2 cellular contexts compared by ENCODE assay signal in the genomic region with DNA sequence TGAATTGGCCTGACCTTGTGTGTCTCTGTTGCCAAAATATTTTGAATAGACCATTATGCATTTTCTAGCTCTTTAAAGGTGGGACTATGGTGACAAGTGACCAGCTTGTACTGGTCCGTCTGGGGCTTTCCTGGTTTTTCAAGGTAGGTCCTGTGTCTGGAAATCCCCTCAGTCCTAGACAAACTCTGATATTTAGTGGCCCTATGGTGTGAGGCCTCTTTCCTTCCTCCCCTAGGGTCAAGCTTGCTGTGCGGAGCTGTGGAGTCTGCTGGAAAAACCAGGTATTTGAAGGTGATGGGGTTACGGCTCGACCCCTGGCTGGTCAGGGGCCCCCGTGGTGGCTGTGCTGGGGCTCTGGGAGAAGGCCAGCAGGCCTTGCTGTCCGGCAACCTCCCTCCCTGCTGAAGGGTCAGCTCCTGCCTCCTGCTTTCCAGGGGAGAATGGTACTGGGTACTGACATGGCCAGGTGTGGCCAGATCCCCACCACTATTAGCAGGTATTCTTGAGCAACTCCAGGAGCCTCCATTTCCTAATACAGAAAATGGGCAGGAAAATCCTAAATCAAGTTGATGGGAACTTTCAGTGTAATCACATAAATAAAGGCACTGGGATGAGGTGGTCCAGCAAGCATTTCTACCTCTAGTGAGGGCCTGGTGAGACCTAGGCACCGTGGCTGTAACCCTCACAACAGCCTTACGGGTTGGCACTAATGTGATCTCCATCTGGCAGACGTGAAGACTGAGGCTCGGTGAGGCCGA.
TF ChIP-seq lines count a peak whose summit lies in the region.

No MANE protein-coding gene starts in this region.

TF ChIP-seq in SK-N-SH, 30 proteins besides CTCF, POLR2A, EP300 and RAD21 (continued from another document):
- TF ChIP-seq, protein P1, sequence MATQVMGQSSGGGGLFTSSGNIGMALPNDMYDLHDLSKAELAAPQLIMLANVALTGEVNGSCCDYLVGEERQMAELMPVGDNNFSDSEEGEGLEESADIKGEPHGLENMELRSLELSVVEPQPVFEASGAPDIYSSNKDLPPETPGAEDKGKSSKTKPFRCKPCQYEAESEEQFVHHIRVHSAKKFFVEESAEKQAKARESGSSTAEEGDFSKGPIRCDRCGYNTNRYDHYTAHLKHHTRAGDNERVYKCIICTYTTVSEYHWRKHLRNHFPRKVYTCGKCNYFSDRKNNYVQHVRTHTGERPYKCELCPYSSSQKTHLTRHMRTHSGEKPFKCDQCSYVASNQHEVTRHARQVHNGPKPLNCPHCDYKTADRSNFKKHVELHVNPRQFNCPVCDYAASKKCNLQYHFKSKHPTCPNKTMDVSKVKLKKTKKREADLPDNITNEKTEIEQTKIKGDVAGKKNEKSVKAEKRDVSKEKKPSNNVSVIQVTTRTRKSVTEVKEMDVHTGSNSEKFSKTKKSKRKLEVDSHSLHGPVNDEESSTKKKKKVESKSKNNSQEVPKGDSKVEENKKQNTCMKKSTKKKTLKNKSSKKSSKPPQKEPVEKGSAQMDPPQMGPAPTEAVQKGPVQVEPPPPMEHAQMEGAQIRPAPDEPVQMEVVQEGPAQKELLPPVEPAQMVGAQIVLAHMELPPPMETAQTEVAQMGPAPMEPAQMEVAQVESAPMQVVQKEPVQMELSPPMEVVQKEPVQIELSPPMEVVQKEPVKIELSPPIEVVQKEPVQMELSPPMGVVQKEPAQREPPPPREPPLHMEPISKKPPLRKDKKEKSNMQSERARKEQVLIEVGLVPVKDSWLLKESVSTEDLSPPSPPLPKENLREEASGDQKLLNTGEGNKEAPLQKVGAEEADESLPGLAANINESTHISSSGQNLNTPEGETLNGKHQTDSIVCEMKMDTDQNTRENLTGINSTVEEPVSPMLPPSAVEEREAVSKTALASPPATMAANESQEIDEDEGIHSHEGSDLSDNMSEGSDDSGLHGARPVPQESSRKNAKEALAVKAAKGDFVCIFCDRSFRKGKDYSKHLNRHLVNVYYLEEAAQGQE (IDR thresholded peaks at IDR 0.05; ENCODE audit: low read depth, low read length): no peak
- TF ChIP-seq, protein P2, sequence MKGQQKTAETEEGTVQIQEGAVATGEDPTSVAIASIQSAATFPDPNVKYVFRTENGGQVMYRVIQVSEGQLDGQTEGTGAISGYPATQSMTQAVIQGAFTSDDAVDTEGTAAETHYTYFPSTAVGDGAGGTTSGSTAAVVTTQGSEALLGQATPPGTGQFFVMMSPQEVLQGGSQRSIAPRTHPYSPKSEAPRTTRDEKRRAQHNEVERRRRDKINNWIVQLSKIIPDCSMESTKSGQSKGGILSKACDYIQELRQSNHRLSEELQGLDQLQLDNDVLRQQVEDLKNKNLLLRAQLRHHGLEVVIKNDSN (IDR thresholded peaks at IDR 0.05; ENCODE audit: borderline replicate concordance, low read depth): no peak
- TF ChIP-seq FOXM1 (IDR thresholded peaks at IDR 0.05; ENCODE audit: low read depth): no peak

TF ChIP-seq in SK-N-SH treated with all-trans-retinoic acid at 6 μM for 48 hours, 23 proteins besides CTCF, POLR2A, EP300 and RAD21 (continued from another document):
- TF ChIP-seq, protein P3, sequence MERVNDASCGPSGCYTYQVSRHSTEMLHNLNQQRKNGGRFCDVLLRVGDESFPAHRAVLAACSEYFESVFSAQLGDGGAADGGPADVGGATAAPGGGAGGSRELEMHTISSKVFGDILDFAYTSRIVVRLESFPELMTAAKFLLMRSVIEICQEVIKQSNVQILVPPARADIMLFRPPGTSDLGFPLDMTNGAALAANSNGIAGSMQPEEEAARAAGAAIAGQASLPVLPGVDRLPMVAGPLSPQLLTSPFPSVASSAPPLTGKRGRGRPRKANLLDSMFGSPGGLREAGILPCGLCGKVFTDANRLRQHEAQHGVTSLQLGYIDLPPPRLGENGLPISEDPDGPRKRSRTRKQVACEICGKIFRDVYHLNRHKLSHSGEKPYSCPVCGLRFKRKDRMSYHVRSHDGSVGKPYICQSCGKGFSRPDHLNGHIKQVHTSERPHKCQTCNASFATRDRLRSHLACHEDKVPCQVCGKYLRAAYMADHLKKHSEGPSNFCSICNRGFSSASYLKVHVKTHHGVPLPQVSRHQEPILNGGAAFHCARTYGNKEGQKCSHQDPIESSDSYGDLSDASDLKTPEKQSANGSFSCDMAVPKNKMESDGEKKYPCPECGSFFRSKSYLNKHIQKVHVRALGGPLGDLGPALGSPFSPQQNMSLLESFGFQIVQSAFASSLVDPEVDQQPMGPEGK (CRISPR knock-in tag; IDR thresholded peaks at IDR 0.05; ENCODE audit: borderline replicate concordance): no peak
- TF ChIP-seq TCF4 (CRISPR knock-in tag; IDR thresholded peaks at IDR 0.05; ENCODE audit: borderline replicate concordance): no peak
- TF ChIP-seq PPARA (CRISPR knock-in tag; IDR thresholded peaks at IDR 0.05; ENCODE audit: borderline replicate concordance): no peak
- no peak for TF ChIP-seq CSDC2 (CRISPR knock-in tag; IDR thresholded peaks at IDR 0.05)
- no peak for TF ChIP-seq ARNTL (CRISPR knock-in tag; IDR thresholded peaks at IDR 0.05; ENCODE audit: borderline replicate concordance, low read depth)
- no peak for TF ChIP-seq GLIS3 (CRISPR knock-in tag; IDR thresholded peaks at IDR 0.05)
- no peak for TF ChIP-seq ZFP30 (CRISPR knock-in tag; IDR thresholded peaks at IDR 0.05)
